ENCODE assay signal across 22 cellular contexts in the genomic region with DNA sequence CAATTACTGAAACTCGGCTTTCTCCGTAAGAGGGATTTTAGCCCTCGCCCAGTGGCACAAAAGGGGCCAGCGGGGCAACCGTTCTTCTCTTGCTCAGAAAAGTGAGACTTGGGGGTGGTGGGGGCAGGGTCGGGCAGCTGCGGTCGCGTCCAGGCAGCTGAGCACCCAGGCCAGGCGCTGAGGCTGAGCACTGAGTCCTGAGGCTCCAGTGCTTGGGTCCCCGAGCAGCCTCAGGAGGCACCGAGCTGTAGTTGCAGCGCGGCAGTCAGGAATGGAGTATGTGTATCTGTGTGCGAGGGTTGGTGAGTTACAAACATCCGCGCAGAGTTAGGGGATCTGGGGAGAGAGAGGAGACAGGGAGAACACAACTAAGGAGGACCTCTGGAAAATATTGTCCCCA. TPM values are rescaled to one million over a fixed set of nuclear protein-coding genes. Genes with fewer than 3 reads are reported as not detected.
DNase-seq lines count a peak whose midpoint lies in the region; ATAC-seq, FAIRE-seq and TF ChIP-seq lines count a peak whose summit lies in the region.
"Had no signal": no experiment of that assay in that cellular context is flagged by ENCODE, and none has a peak within 500 bp of the region (broad histone marks: within the 10 kb centered on the region; RNA-seq: fewer than 3 reads in every experiment).

No MANE protein-coding gene starts in this region.

- H2BK15ac ChIP-seq in H1 (ENCODE audit: low read length) (0 out of 2 replicates have a peak overlapping the region, but pooled peaks have one; percentile 10), mesendoderm (replicated peaks; ENCODE audit: low read depth) (no peak overlapping the region)

- no peak overlapping the region for H3K23ac ChIP-seq in H1 (ENCODE audit: insufficient read length)
- H3K23ac ChIP-seq in mesendoderm (ENCODE audit: low read length) = no peak overlapping the region

- 7% methylated on average over 17 of the region's 17 CpGs; no CpG with 5 or more reads in 1 of the 2 experiments for WGBS in H1 (ENCODE audit: extremely low coverage in 1 of 2, insufficient coverage in 1 of 2, insufficient read length in 1 of 2, insufficient replicate concordance in 2 of 2, low coverage in 1 of 2, low lambda C conversion rate in 2 of 2, missing lambda C conversion rate in 1 of 2), 2 experiments
- WGBS in suprapubic skin = 25% methylated on average over 10 of the region's 17 CpGs
- WGBS in mesendoderm (ENCODE audit: extremely low coverage, insufficient coverage, low lambda C conversion rate) = no CpG with 5 or more reads among the region's 17 CpGs

- H3K9me3 ChIP-seq in H1 (ENCODE audit: insufficient read depth in 2 of 2, low read depth in 1 of 2, low read length in 1 of 2) = no peaks in the 10 kb centered on the region
- H3K9me3 ChIP-seq in suprapubic skin = no peaks in the 10 kb centered on the region
- H3K9me3 ChIP-seq: body of pancreas, transverse colon had no signal

- peaks cover 0 to 6% (median under 1%) of the 10 kb centered on the region in 4 experiments; a peak in 3 of 7 replicates for H3K4me1 ChIP-seq in H1 (replicated peaks in 1 of 4; ENCODE audit: control insufficient read depth in 3 of 4, insufficient read depth in 4 of 4, low read length in 3 of 4)
- peaks cover 93% of the 10 kb centered on the region for H3K4me1 ChIP-seq in suprapubic skin
- H3K4me1 ChIP-seq in mesendoderm (ENCODE audit: control insufficient read depth, low read depth, low read length) = no peaks in the 10 kb centered on the region

- H2BK120ac ChIP-seq in H1 (replicated peaks; ENCODE audit: low read depth, low read length) (no peak overlapping the region), mesendoderm (ENCODE audit: low read depth, low read length) (no peak overlapping the region)

- TF ChIP-seq RAD21 in H1 (IDR thresholded peaks at IDR 0.05 in 1 of 2, conservative IDR thresholded peaks at IDR 0.05 in 1 of 2; ENCODE audit: low read depth in 2 of 2, low read length in 2 of 2) = no peak

- H2AFZ ChIP-seq in H1 (ENCODE audit: low read length) = no peak overlapping the region

- peaks cover 14 to 30% of the 10 kb centered on the region in 2 experiments for H4K20me1 ChIP-seq in H1 (replicated peaks in 1 of 2; ENCODE audit: control insufficient read depth in 1 of 2, insufficient read depth in 2 of 2, low read length in 2 of 2)

- H3K27ac ChIP-seq in H1 (ENCODE audit: low read depth, low read length) = no peak overlapping the region
- peak overlapping the region; percentile 98 for H3K27ac ChIP-seq in suprapubic skin
- H3K27ac ChIP-seq in mesendoderm (ENCODE audit: low read depth, low read length) = no peak overlapping the region
- H3K27ac ChIP-seq: body of pancreas, transverse colon had no signal

- H3K18ac ChIP-seq in H1 (ENCODE audit: extremely low read depth, low read length) = no peak overlapping the region
- no peak overlapping the region for H3K18ac ChIP-seq in mesendoderm (ENCODE audit: low read length)

- H3K4me3 ChIP-seq in H1 (ENCODE audit: extremely low read depth in 1 of 4, insufficient read depth in 2 of 4, low read depth in 3 of 4, low read length in 4 of 4) (no peak overlapping the region), suprapubic skin (peak overlapping the region; percentile 49), mesendoderm (ENCODE audit: low read length) (no peak overlapping the region)
- H3K4me3 ChIP-seq: body of pancreas, transverse colon had no signal

- H3K36me3 ChIP-seq in H1 (ENCODE audit: control insufficient read depth in 2 of 4, insufficient read depth in 4 of 4, low read length in 3 of 4) = no peaks in the 10 kb centered on the region; a peak in 1 of 8 replicates
- H3K36me3 ChIP-seq in suprapubic skin = no peaks in the 10 kb centered on the region
- no peaks in the 10 kb centered on the region for H3K36me3 ChIP-seq in mesendoderm (ENCODE audit: control insufficient read depth, insufficient read depth, low read length)
- H3K36me3 ChIP-seq: transverse colon had no signal

- H3K56ac ChIP-seq in H1 (replicated peaks; ENCODE audit: insufficient read length, low read depth, low read length) = no peak overlapping the region
- no peak overlapping the region for H3K56ac ChIP-seq in mesendoderm (ENCODE audit: low read length)

- H2BK12ac ChIP-seq in H1 (ENCODE audit: low read depth, low read length) = no peak overlapping the region

- CTCF ChIA-PET in H1 (lab: Charles Lee; ENCODE audit: partially characterized antibody) = interaction anchor here (0.8 to 12.5 kb wide), 23 partner anchors 9 to 354 kb away, joined by 3 to 172 read pairs (median 5); a partner anchor contains a TSS

- no peaks in the 10 kb centered on the region for H3K79me1 ChIP-seq in H1 (ENCODE audit: low read depth, low read length)
- H3K79me1 ChIP-seq in mesendoderm (ENCODE audit: low read length) = no peaks in the 10 kb centered on the region

- POLR2A ChIA-PET in H1 (lab: Charles Lee; ENCODE audit: partially characterized antibody) = interaction anchor here (0.8 to 1.4 kb wide), 5 partner anchors 10 to 39 kb away, joined by 3 read pairs; a partner anchor contains a TSS

- H3K4me2 ChIP-seq in H1 (ENCODE audit: insufficient read depth in 1 of 2, low read depth in 2 of 2, low read length in 2 of 2) (no peak overlapping the region), mesendoderm (ENCODE audit: low read length) (no peak overlapping the region)

- H3K27ac Mint-ChIP-seq in nephron = peak overlapping the region; percentile 95 to 98 (median 97)
- H3K27ac Mint-ChIP-seq: activated CD8-positive, alpha-beta T cell treated with anti-CD3 and anti-CD28 coated beads, Interleukin-2, amount 10 ng/mL, durations not matched to agents 7 days and 5 days; activated naive CD4-positive, alpha-beta T cell treated with anti-CD3 and anti-CD28 coated beads, Interleukin-2, amount 50 U/mL, for 72 hours; activated T-cell treated with anti-CD3 and anti-CD28 coated beads, Interleukin-2, amount 50 U/mL, for 24 hours; stimulated activated memory B cell treated with anti-CD40 and anti-IgM and Interleukin-4, amounts not matched to agents 10 μg/mL and 1 μg/mL and 100 μg/mL, for 72 hours had no signal

- H3K23me2 ChIP-seq in H1 (ENCODE audit: low read depth, low read length) = no peaks in the 10 kb centered on the region; the same call in 1 of the 2 replicates

- no peak for ATAC-seq in GM19455 (IDR thresholded peaks at IDR 0.05; ENCODE audit: unreplicated experiment)
- ATAC-seq: activated CD8-positive, alpha-beta T cell treated with anti-CD3 and anti-CD28 coated beads, Interleukin-2, amount 10 ng/mL, durations not matched to agents 7 days and 5 days; activated naive CD4-positive, alpha-beta T cell treated with anti-CD3 and anti-CD28 coated beads, Interleukin-2, amount 50 U/mL, for 72 hours; body of pancreas; stimulated activated memory B cell treated with anti-CD40 and anti-IgM and Interleukin-4, amounts not matched to agents 10 μg/mL and 1 μg/mL and 100 μg/mL, for 72 hours had no signal

- no peak overlapping the region for H3K9ac ChIP-seq in H1 (replicated peaks in 1 of 4; ENCODE audit: extremely low read depth in 1 of 4, low read depth in 3 of 4, low read length in 3 of 4)
- no peak overlapping the region for H3K9ac ChIP-seq in mesendoderm (ENCODE audit: low read length)

- H3K4me1 Mint-ChIP-seq in nephron = peaks cover 82% of the 10 kb centered on the region

- H3K4ac ChIP-seq in H1 (replicated peaks; ENCODE audit: insufficient read length, low read depth, low read length) (no peak overlapping the region), mesendoderm (ENCODE audit: low read depth, low read length) (no peak overlapping the region)

- H3K27me3 ChIP-seq in H1 (replicated peaks in 1 of 4; ENCODE audit: control insufficient read depth in 3 of 4, extremely low read depth in 1 of 4, insufficient read depth in 3 of 4, low read length in 3 of 4) (peaks cover 97 to 100% (median 100%) of the 10 kb centered on the region in 4 experiments), suprapubic skin (peaks cover 20% of the 10 kb centered on the region), mesendoderm (ENCODE audit: insufficient read depth, low read length, poor library complexity) (peaks cover 95% of the 10 kb centered on the region)

- no peak overlapping the region for H2BK20ac ChIP-seq in H1 (ENCODE audit: low read length)

- peaks cover 15% of the 10 kb centered on the region for H3K27me3 Mint-ChIP-seq in nephron (ENCODE audit: low read depth)

- H4K8ac ChIP-seq in H1 (ENCODE audit: extremely low read depth, insufficient read depth, low read length) = no peak overlapping the region
- no peak overlapping the region for H4K8ac ChIP-seq in mesendoderm (ENCODE audit: low read depth, low read length)

- H3K79me2 ChIP-seq in H1 (ENCODE audit: control insufficient read depth in 1 of 2, insufficient read depth in 2 of 2, low read length in 2 of 2) (no peaks in the 10 kb centered on the region), mesendoderm (ENCODE audit: control insufficient read depth, insufficient read depth, low read length) (no peaks in the 10 kb centered on the region)

- no peak overlapping the region for H3K14ac ChIP-seq in H1 (ENCODE audit: insufficient read length)

- H4K5ac ChIP-seq in H1 (ENCODE audit: insufficient read length, low read depth, low read length) (no peak overlapping the region), mesendoderm (ENCODE audit: low read length) (no peak overlapping the region)

- peaks cover 3% of the 10 kb centered on the region for H3K36me3 Mint-ChIP-seq in nephron (ENCODE audit: low read depth)
- H3K36me3 Mint-ChIP-seq: activated naive CD4-positive, alpha-beta T cell treated with anti-CD3 and anti-CD28 coated beads, Interleukin-2, amount 50 U/mL, for 72 hours; stimulated activated memory B cell treated with anti-CD40 and anti-IgM and Interleukin-4, amounts not matched to agents 10 μg/mL and 1 μg/mL and 100 μg/mL, for 72 hours had no signal

- no peak for FAIRE-seq in H1 (lab: Jason Lieb, UNC)
- FAIRE-seq: colon, endometrium had no signal

- H2AK5ac ChIP-seq in H1 (ENCODE audit: low read depth, low read length) = peak overlapping the region; percentile 53; the same call in 1 of the 2 replicates
- H2AK5ac ChIP-seq in mesendoderm (ENCODE audit: low read length) = no peak overlapping the region

- H3K9me3 Mint-ChIP-seq in nephron = no peaks in the 10 kb centered on the region
- H3K9me3 Mint-ChIP-seq: activated naive CD4-positive, alpha-beta T cell treated with anti-CD3 and anti-CD28 coated beads, Interleukin-2, amount 50 U/mL, for 72 hours; activated T-cell treated with anti-CD3 and anti-CD28 coated beads, Interleukin-2, amount 50 U/mL, for 24 hours; stimulated activated memory B cell treated with anti-CD40 and anti-IgM and Interleukin-4, amounts not matched to agents 10 μg/mL and 1 μg/mL and 100 μg/mL, for 72 hours had no signal

- TF ChIP-seq POLR2A in H1 (IDR thresholded peaks at IDR 0.05; ENCODE audit: control extremely low read depth in 1 of 2, low read depth in 2 of 2, low read length in 2 of 2) (no peak), suprapubic skin (IDR thresholded peaks at IDR 0.05) (no peak)

- H2BK5ac ChIP-seq in H1 (ENCODE audit: low read depth, low read length) (no peak overlapping the region), mesendoderm (ENCODE audit: low read length) (no peak overlapping the region)

- no peak for TF ChIP-seq CTCF in H1 (IDR thresholded peaks at IDR 0.05; ENCODE audit: control extremely low read depth in 1 of 3, insufficient read depth in 1 of 3, low read depth in 1 of 3, low read length in 3 of 3)
- no peak for TF ChIP-seq CTCF in nephron (IDR thresholded peaks at IDR 0.05; ENCODE audit: unreplicated experiment in 3 of 3)
- TF ChIP-seq CTCF in suprapubic skin (IDR thresholded peaks at IDR 0.05) = no peak

- DNase-seq in LHCN-M2 (ENCODE audit: low read depth) (peak; percentile 65), H1 (ENCODE audit: low read depth in 1 of 2, low spot score in 2 of 2) (no peak), suprapubic skin (ENCODE audit: low spot score in 2 of 2) (no peak), mesendoderm (no peak), NCI-H345 (lab: John Stamatoyannopoulos, UW) (no peak)
- no peak for DNase-seq in effector CD4-positive, alpha-beta T cell
- DNase-seq: activated CD8-positive, alpha-beta T cell treated with anti-CD3 and anti-CD28 coated beads, Interleukin-2, amount 10 ng/mL, durations not matched to agents 7 days and 5 days; activated T-cell treated with anti-CD3 and anti-CD28 coated beads, Interleukin-2, amount 50 U/mL, for 24 hours; body of pancreas; foreskin fibroblast; kidney glomerular epithelial cell; midbrain; NCI-H187 treated with DMSO at 0.1 percent for 48 hours; NCI-H226; transverse colon had no signal

- no peak overlapping the region for H4K91ac ChIP-seq in H1 (replicated peaks; ENCODE audit: insufficient read length, low read length)

- TF ChIP-seq EP300 in H1 (IDR thresholded peaks at IDR 0.05; ENCODE audit: borderline replicate concordance in 1 of 2, low read depth in 2 of 2, low read length in 2 of 2) = no peak
- TF ChIP-seq EP300 in suprapubic skin (IDR thresholded peaks at IDR 0.05) = no peak

- H3K4me3 Mint-ChIP-seq in nephron = peak overlapping the region; percentile 85 to 90 (median 89)
- H3K4me3 Mint-ChIP-seq: activated CD8-positive, alpha-beta T cell treated with anti-CD3 and anti-CD28 coated beads, Interleukin-2, amount 10 ng/mL, durations not matched to agents 7 days and 5 days; activated T-cell treated with anti-CD3 and anti-CD28 coated beads, Interleukin-2, amount 50 U/mL, for 24 hours; stimulated activated memory B cell treated with anti-CD40 and anti-IgM and Interleukin-4, amounts not matched to agents 10 μg/mL and 1 μg/mL and 100 μg/mL, for 72 hours had no signal

RNA-seq across cellular contexts. Expression of a gene that starts 4.1 kb away (rescaled TPM):
- 5.3 and 5.6 TPM in 2 replicates for total RNA-seq in LHCN-M2 (2014; rRNA removed)
- 24.5 TPM for polyA plus RNA-seq in LHCN-M2 (2012)
- not detected in 2 replicates for total RNA-seq in H1 (2021; fragmentation: NEBNext Ultra II Directional; extraction: Animal tissue kit (Norgen Biotek cat#: 25700))
- not detected in 2 replicates for polyA plus RNA-seq in H1 (2011; rRNA removed)
- polyA plus RNA-seq in H1 (2011; cell fraction: cytosol; rRNA removed) = not detected
- polyA plus RNA-seq in H1 (2011; cell fraction: nucleus; rRNA removed) = not detected
- polyA plus RNA-seq in H1 (2012, experiment 1 of 2) = not detected in 4 replicates
- not detected for polyA plus RNA-seq in H1 (2012, experiment 2 of 2)
- polyA plus RNA-seq in H1 (2013, experiment 1 of 2) = not detected
- not detected for polyA plus RNA-seq in H1 (2013, experiment 2 of 2)
- not detected in 2 replicates for polyA minus RNA-seq in H1 (2011; rRNA and poly(A)+ RNA removed)
- polyA minus RNA-seq in H1 (2011; cell fraction: cytosol; rRNA and poly(A)+ RNA removed) = not detected
- polyA minus RNA-seq in H1 (2011; cell fraction: nucleus; rRNA and poly(A)+ RNA removed) = not detected
- total RNA-seq in suprapubic skin = 1 to 10 TPM in 3 of 4 donors, under 1 TPM in 1; 0.98 to 6.2 (median 2.4) TPM
- polyA plus RNA-seq in mesendoderm (2013, experiment 1 of 2) = 0.01 TPM
- 0.04 TPM for polyA plus RNA-seq in mesendoderm (2013, experiment 2 of 2)
- total RNA-seq: activated CD8-positive, alpha-beta T cell treated with anti-CD3 and anti-CD28 coated beads, Interleukin-2, amount 10 ng/mL, durations not matched to agents 7 days and 5 days; activated naive CD4-positive, alpha-beta T cell treated with anti-CD3 and anti-CD28 coated beads, Interleukin-2, amount 50 U/mL, for 72 hours; body of pancreas; T-helper 2 cell treated with Interferon-gamma antibody and Interleukin-4, amounts not matched to agents 100 ng/mL and 5 ng/mL, for 36 hours had no signal

RNA-seq across cellular contexts. Expression of a gene that starts 8.7 kb away (rescaled TPM):
- total RNA-seq in LHCN-M2 (2014; rRNA removed) (1.8 and 2.9 TPM in 2 replicates), suprapubic skin (1 to 10 TPM in 1 of 4 donors, under 1 TPM in 2, not detected in 1; 0.26 to 3.5 (median 0.49) TPM)
- polyA plus RNA-seq in LHCN-M2 (2012) = 0.55 TPM
- total RNA-seq in H1 (2021; fragmentation: NEBNext Ultra II Directional; extraction: Animal tissue kit (Norgen Biotek cat#: 25700)) = not detected in 2 replicates
- polyA plus RNA-seq in H1 (2011; rRNA removed) = not detected in 2 replicates
- polyA plus RNA-seq in H1 (2011; cell fraction: cytosol; rRNA removed) = not detected
- polyA plus RNA-seq in H1 (2011; cell fraction: nucleus; rRNA removed) = not detected
- not detected in 4 replicates for polyA plus RNA-seq in H1 (2012, experiment 1 of 2)
- not detected for polyA plus RNA-seq in H1 (2012, experiment 2 of 2)
- polyA plus RNA-seq in H1 (2013, experiment 1 of 2) = not detected
- polyA plus RNA-seq in H1 (2013, experiment 2 of 2) = not detected
- not detected in 2 replicates for polyA minus RNA-seq in H1 (2011; rRNA and poly(A)+ RNA removed)
- polyA minus RNA-seq in H1 (2011; cell fraction: cytosol; rRNA and poly(A)+ RNA removed) = not detected
- not detected for polyA minus RNA-seq in H1 (2011; cell fraction: nucleus; rRNA and poly(A)+ RNA removed)
- polyA plus RNA-seq in mesendoderm (2013, experiment 1 of 2) = not detected
- not detected for polyA plus RNA-seq in mesendoderm (2013, experiment 2 of 2)
- total RNA-seq: activated CD8-positive, alpha-beta T cell treated with anti-CD3 and anti-CD28 coated beads, Interleukin-2, amount 10 ng/mL, durations not matched to agents 7 days and 5 days; activated naive CD4-positive, alpha-beta T cell treated with anti-CD3 and anti-CD28 coated beads, Interleukin-2, amount 50 U/mL, for 72 hours; body of pancreas; T-helper 2 cell treated with Interferon-gamma antibody and Interleukin-4, amounts not matched to agents 100 ng/mL and 5 ng/mL, for 36 hours had no signal

RNA-seq across cellular contexts. Expression of a gene that starts 15.3 kb away (rescaled TPM):
- total RNA-seq in LHCN-M2 (2014; rRNA removed) (8.7 and 10.0 TPM in 2 replicates), suprapubic skin (1 to 10 TPM in 3 of 4 donors, under 1 TPM in 1; 0.23 to 8.4 (median 1.6) TPM)
- polyA plus RNA-seq in LHCN-M2 (2012) = 29.8 TPM
- total RNA-seq in H1 (2021; fragmentation: NEBNext Ultra II Directional; extraction: Animal tissue kit (Norgen Biotek cat#: 25700)) = not detected in 2 replicates
- polyA plus RNA-seq in H1 (2011; rRNA removed) = not detected in 2 replicates
- polyA plus RNA-seq in H1 (2011; cell fraction: cytosol; rRNA removed) = not detected
- not detected for polyA plus RNA-seq in H1 (2011; cell fraction: nucleus; rRNA removed)
- polyA plus RNA-seq in H1 (2012, experiment 1 of 2) = 0.09 TPM in 1 of 4 replicates, not detected in the others
- not detected for polyA plus RNA-seq in H1 (2012, experiment 2 of 2)
- polyA plus RNA-seq in H1 (2013, experiment 1 of 2) = not detected
- not detected for polyA plus RNA-seq in H1 (2013, experiment 2 of 2)
- polyA minus RNA-seq in H1 (2011; rRNA and poly(A)+ RNA removed) = not detected in 2 replicates
- not detected for polyA minus RNA-seq in H1 (2011; cell fraction: cytosol; rRNA and poly(A)+ RNA removed)
- polyA minus RNA-seq in H1 (2011; cell fraction: nucleus; rRNA and poly(A)+ RNA removed) = not detected
- not detected for polyA plus RNA-seq in mesendoderm (2013, experiment 1 of 2)
- not detected for polyA plus RNA-seq in mesendoderm (2013, experiment 2 of 2)
- total RNA-seq: activated CD8-positive, alpha-beta T cell treated with anti-CD3 and anti-CD28 coated beads, Interleukin-2, amount 10 ng/mL, durations not matched to agents 7 days and 5 days; activated naive CD4-positive, alpha-beta T cell treated with anti-CD3 and anti-CD28 coated beads, Interleukin-2, amount 50 U/mL, for 72 hours; body of pancreas; T-helper 2 cell treated with Interferon-gamma antibody and Interleukin-4, amounts not matched to agents 100 ng/mL and 5 ng/mL, for 36 hours; transverse colon had no signal

RNA-seq across cellular contexts. Expression of a gene that starts 24.2 kb away (rescaled TPM):
- 7.8 and 8.8 TPM in 2 replicates for total RNA-seq in LHCN-M2 (2014; rRNA removed)
- 12.1 TPM for polyA plus RNA-seq in LHCN-M2 (2012)
- total RNA-seq in H1 (2021; fragmentation: NEBNext Ultra II Directional; extraction: Animal tissue kit (Norgen Biotek cat#: 25700)) = not detected in 2 replicates
- not detected in 2 replicates for polyA plus RNA-seq in H1 (2011; rRNA removed)
- not detected for polyA plus RNA-seq in H1 (2011; cell fraction: cytosol; rRNA removed)
- polyA plus RNA-seq in H1 (2011; cell fraction: nucleus; rRNA removed) = not detected
- polyA plus RNA-seq in H1 (2012, experiment 1 of 2) = not detected in 4 replicates
- polyA plus RNA-seq in H1 (2012, experiment 2 of 2) = not detected
- not detected for polyA plus RNA-seq in H1 (2013, experiment 1 of 2)
- not detected for polyA plus RNA-seq in H1 (2013, experiment 2 of 2)
- not detected in 2 replicates for polyA minus RNA-seq in H1 (2011; rRNA and poly(A)+ RNA removed)
- not detected for polyA minus RNA-seq in H1 (2011; cell fraction: cytosol; rRNA and poly(A)+ RNA removed)
- polyA minus RNA-seq in H1 (2011; cell fraction: nucleus; rRNA and poly(A)+ RNA removed) = not detected
- 10 to 100 TPM in 1 of 4 donors, 1 to 10 TPM in 3; 4.9 to 12.2 (median 6.1) TPM for total RNA-seq in suprapubic skin
- not detected for polyA plus RNA-seq in mesendoderm (2013, experiment 1 of 2)
- not detected for polyA plus RNA-seq in mesendoderm (2013, experiment 2 of 2)
- total RNA-seq: activated CD8-positive, alpha-beta T cell treated with anti-CD3 and anti-CD28 coated beads, Interleukin-2, amount 10 ng/mL, durations not matched to agents 7 days and 5 days; activated naive CD4-positive, alpha-beta T cell treated with anti-CD3 and anti-CD28 coated beads, Interleukin-2, amount 50 U/mL, for 72 hours; body of pancreas; T-helper 2 cell treated with Interferon-gamma antibody and Interleukin-4, amounts not matched to agents 100 ng/mL and 5 ng/mL, for 36 hours; transverse colon had no signal

RNA-seq across cellular contexts. Expression of a gene that starts 29.5 kb away (rescaled TPM):
- total RNA-seq in LHCN-M2 (2014; rRNA removed) (2.9 and 4.2 TPM in 2 replicates), suprapubic skin (1 to 10 TPM; 1.4 to 4.7 (median 1.9) TPM)
- 8.8 TPM for polyA plus RNA-seq in LHCN-M2 (2012)
- total RNA-seq in H1 (2021; fragmentation: NEBNext Ultra II Directional; extraction: Animal tissue kit (Norgen Biotek cat#: 25700)) = not detected in 2 replicates
- not detected in 2 replicates for polyA plus RNA-seq in H1 (2011; rRNA removed)
- polyA plus RNA-seq in H1 (2011; cell fraction: cytosol; rRNA removed) = not detected
- not detected for polyA plus RNA-seq in H1 (2011; cell fraction: nucleus; rRNA removed)
- polyA plus RNA-seq in H1 (2012, experiment 1 of 2) = not detected in 4 replicates
- not detected for polyA plus RNA-seq in H1 (2012, experiment 2 of 2)
- 0.02 TPM for polyA plus RNA-seq in H1 (2013, experiment 1 of 2)
- polyA plus RNA-seq in H1 (2013, experiment 2 of 2) = 0.02 TPM
- not detected in 2 replicates for polyA minus RNA-seq in H1 (2011; rRNA and poly(A)+ RNA removed)
- not detected for polyA minus RNA-seq in H1 (2011; cell fraction: cytosol; rRNA and poly(A)+ RNA removed)
- polyA minus RNA-seq in H1 (2011; cell fraction: nucleus; rRNA and poly(A)+ RNA removed) = not detected
- polyA plus RNA-seq in mesendoderm (2013, experiment 1 of 2) = not detected
- polyA plus RNA-seq in mesendoderm (2013, experiment 2 of 2) = not detected
- total RNA-seq: body of pancreas; T-helper 2 cell treated with Interferon-gamma antibody and Interleukin-4, amounts not matched to agents 100 ng/mL and 5 ng/mL, for 36 hours had no signal
